ENCODE assay signal across 1 cellular context in genomic region chr3:61915296-61915695, GRCh38.
TF ChIP-seq lines count a peak whose summit lies in the region.

No MANE protein-coding gene starts in this region.

TF ChIP-seq in HepG2, 621 proteins besides CTCF, POLR2A, EP300 and RAD21 (continued from another document):
- TF ChIP-seq, protein P1, sequence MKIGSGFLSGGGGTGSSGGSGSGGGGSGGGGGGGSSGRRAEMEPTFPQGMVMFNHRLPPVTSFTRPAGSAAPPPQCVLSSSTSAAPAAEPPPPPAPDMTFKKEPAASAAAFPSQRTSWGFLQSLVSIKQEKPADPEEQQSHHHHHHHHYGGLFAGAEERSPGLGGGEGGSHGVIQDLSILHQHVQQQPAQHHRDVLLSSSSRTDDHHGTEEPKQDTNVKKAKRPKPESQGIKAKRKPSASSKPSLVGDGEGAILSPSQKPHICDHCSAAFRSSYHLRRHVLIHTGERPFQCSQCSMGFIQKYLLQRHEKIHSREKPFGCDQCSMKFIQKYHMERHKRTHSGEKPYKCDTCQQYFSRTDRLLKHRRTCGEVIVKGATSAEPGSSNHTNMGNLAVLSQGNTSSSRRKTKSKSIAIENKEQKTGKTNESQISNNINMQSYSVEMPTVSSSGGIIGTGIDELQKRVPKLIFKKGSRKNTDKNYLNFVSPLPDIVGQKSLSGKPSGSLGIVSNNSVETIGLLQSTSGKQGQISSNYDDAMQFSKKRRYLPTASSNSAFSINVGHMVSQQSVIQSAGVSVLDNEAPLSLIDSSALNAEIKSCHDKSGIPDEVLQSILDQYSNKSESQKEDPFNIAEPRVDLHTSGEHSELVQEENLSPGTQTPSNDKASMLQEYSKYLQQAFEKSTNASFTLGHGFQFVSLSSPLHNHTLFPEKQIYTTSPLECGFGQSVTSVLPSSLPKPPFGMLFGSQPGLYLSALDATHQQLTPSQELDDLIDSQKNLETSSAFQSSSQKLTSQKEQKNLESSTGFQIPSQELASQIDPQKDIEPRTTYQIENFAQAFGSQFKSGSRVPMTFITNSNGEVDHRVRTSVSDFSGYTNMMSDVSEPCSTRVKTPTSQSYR (CRISPR knock-in tag; IDR thresholded peaks at IDR 0.05; ENCODE audit: borderline replicate concordance): no peak
- TF ChIP-seq HOXA3 (CRISPR knock-in tag; IDR thresholded peaks at IDR 0.05): no peak
